ENCODE assay signal across 8 cellular contexts in genomic region chr9:35907732-35908483, GRCh38. TPM values are rescaled to one million over a fixed set of nuclear protein-coding genes. Genes with fewer than 3 reads are reported as not detected.
DNase-seq lines count a peak whose midpoint lies in the region; ATAC-seq, FAIRE-seq and TF ChIP-seq lines count a peak whose summit lies in the region.

No MANE protein-coding gene starts in this region.

- DNase-seq in NCI-H748 (lab: John Stamatoyannopoulos, UW; ENCODE audit: unreplicated experiment) (peak; percentile 22), NCI-H748 treated with DMSO at 0.1 percent for 48 hours (lab: John Stamatoyannopoulos, UW) (no peak), NCI-H82 (lab: John Stamatoyannopoulos, UW) (peak; percentile 75), choroid plexus epithelial cell (ENCODE audit: low read depth) (peak; percentile 73), left colon (peak; percentile 78 to 80), GM13976 (ENCODE audit: low spot score) (no peak), GM12892 (ENCODE audit: insufficient read length) (no peak)

- TF ChIP-seq CTCF in choroid plexus epithelial cell (conservative IDR thresholded peaks at IDR 0.05; ENCODE audit: low read depth, low read length) = no peak
- TF ChIP-seq CTCF in GM13976 (IDR thresholded peaks at IDR 0.05; ENCODE audit: borderline replicate concordance, control extremely low read depth, extremely low read depth, insufficient read depth, missing control alignments) = no peak

- H3K4me3 ChIP-seq in choroid plexus epithelial cell (ENCODE audit: low read depth, low read length) = no peak overlapping the region

- peak overlapping the region; percentile 19 for H3K27ac ChIP-seq in temporal lobe (ENCODE audit: low read depth, low read length)

- no peak for FAIRE-seq in GM12892 (lab: Jason Lieb, UNC)

- in situ Hi-C loops in GM13976 (cut with MboI; ENCODE audit: low sequenced_read_pairs, unreplicated experiment) = no loop called here

- TF ChIP-seq POLR2A in GM12892 (IDR thresholded peaks at IDR 0.05; ENCODE audit: low read depth, low read length) = no peak

- peak; percentile 31 for ATAC-seq in left colon

- intact Hi-C loops in left colon (cut with DNase I, micrococcal nuclease) = no loop called here

RNA-seq across cellular contexts. Expression of gene SPAAR, which starts 1.4 kb away (rescaled TPM):
- total RNA-seq in left colon (1 to 10 TPM; 1.3 to 2.1 TPM), temporal lobe (0.25 TPM)
- not detected for polyA plus RNA-seq in GM12892 (2012; ENCODE audit: missing spikeins)

RNA-seq across cellular contexts. Expression of gene HRCT1, which starts 1.9 kb away (rescaled TPM):
- total RNA-seq in left colon (10 to 100 TPM; 17.4 to 58.7 TPM), temporal lobe (not detected)
- not detected for polyA plus RNA-seq in GM12892 (2012; ENCODE audit: missing spikeins)

RNA-seq across cellular contexts. Expression of gene OR13J1, which starts 37.7 kb away (rescaled TPM):
- not detected for total RNA-seq in left colon
- total RNA-seq in temporal lobe = not detected
- not detected for polyA plus RNA-seq in GM12892 (2012; ENCODE audit: missing spikeins)

RNA-seq across cellular contexts. Expression of gene OR2S2, which starts 50.0 kb away (rescaled TPM):
- total RNA-seq in left colon (not detected), temporal lobe (not detected)
- not detected for polyA plus RNA-seq in GM12892 (2012; ENCODE audit: missing spikeins)

Comparison
In these comparisons a context has a peak if more than half of its experiments do, and no peak if none do; other contexts are left out.
1. DNase-seq: peak in NCI-H748 (single experiment), NCI-H82 (single experiment), choroid plexus epithelial cell (single experiment) and left colon (2 of 2); none in NCI-H748 treated with DMSO at 0.1 percent for 48 hours (single experiment), GM13976 (single experiment) and GM12892 (single experiment).
2. RNA of gene HRCT1, which starts 1.9 kb away (total RNA-seq): 17.4 to 58.7 TPM in left colon; not detected in temporal lobe (single experiment); every median in the first group is over 10 times any median in the second.